In the genomic region with DNA sequence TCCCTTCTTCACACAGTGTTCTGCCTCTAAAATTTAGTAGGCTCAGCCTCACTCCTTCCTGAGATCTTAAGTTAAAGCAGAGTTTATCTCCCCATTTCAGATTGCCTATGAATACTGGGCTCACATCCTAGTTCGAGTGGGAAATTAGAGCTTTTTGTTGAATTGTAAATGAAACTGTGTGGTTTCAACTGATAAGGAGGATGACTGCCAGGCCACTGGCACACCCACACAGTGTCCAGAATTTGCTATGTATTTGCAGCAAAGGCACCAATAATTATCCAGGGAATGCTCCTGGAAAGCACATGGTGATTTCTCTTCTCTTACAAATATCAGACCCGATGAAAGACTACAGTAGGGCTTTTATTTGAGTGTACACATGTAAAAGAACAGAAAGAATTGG, we compare ENCODE assay signal across 1 cellular context.
TF ChIP-seq lines count a peak whose summit lies in the region.

No MANE protein-coding gene starts in this region.

TF ChIP-seq in IMR-90, 13 proteins besides CTCF, POLR2A, EP300 and RAD21 (continued from another document):
- no peak for TF ChIP-seq BHLHE40 (IDR thresholded peaks at IDR 0.05; ENCODE audit: low read depth, low read length)
